In genomic region chr9:23821400-23822181, GRCh38 we compare ENCODE assay signal across 10 cellular contexts. TPM values are rescaled to one million over a fixed set of nuclear protein-coding genes. Genes with fewer than 3 reads are reported as not detected.
DNase-seq lines count a peak whose midpoint lies in the region; ATAC-seq and TF ChIP-seq lines count a peak whose summit lies in the region.
"Had no signal": no experiment of that assay in that cellular context is flagged by ENCODE, and none has a peak within 500 bp of the region (broad histone marks: within the 10 kb centered on the region; RNA-seq: fewer than 3 reads in every experiment).

No MANE protein-coding gene starts in this region.

- TF ChIP-seq CTCF in astrocyte of the cerebellum (IDR thresholded peaks at IDR 0.05; ENCODE audit: low read depth, low read length, missing control alignments), result no peak
- no peak for TF ChIP-seq CTCF in left lung (IDR thresholded peaks at IDR 0.05)
- TF ChIP-seq CTCF in type B pancreatic cell (conservative IDR thresholded peaks at IDR 0.05), result no peak

- H3K36me3 ChIP-seq in left lung, result no peaks in the 10 kb centered on the region
- H3K36me3 ChIP-seq: BLaER1 treated with 17β-estradiol and CSF1 and Interleukin-3, amounts not matched to agents 10 nM and 100 nM had no signal

- DNase-seq in activated CD4-positive, alpha-beta T cell treated with anti-CD3 and anti-CD28 coated beads, Interleukin-2, amount 10 ng/mL, durations not matched to agents 24 days and 14 days, result no peak
- DNase-seq in activated CD4-positive, alpha-beta T cell treated with anti-CD3 and anti-CD28 coated beads for 4 hours, result no peak
- DNase-seq in astrocyte of the cerebellum (ENCODE audit: low read depth), result no peak
- peak in 1 of 2 donors; percentile 75 for DNase-seq in left lung
- DNase-seq in type B pancreatic cell (ENCODE audit: extremely low spot score, unreplicated experiment), result no peak
- no peak for DNase-seq in HUDEP-2 (lab: John Stamatoyannopoulos, UW; ENCODE audit: unreplicated experiment in 76 of 76)

- H3K9me3 ChIP-seq in left lung, result no peaks in the 10 kb centered on the region

- H3K36me3 Mint-ChIP-seq in activated CD4-positive, alpha-beta T cell treated with anti-CD3 and anti-CD28 coated beads, Interleukin-2, amount 10 ng/mL, durations not matched to agents 24 days and 14 days (ENCODE audit: low read depth), result no peaks in the 10 kb centered on the region
- no peaks in the 10 kb centered on the region for H3K36me3 Mint-ChIP-seq in type B pancreatic cell

- peak overlapping the region; percentile 41 for H3K4me3 ChIP-seq in astrocyte of the cerebellum (ENCODE audit: low read depth, low read length)
- peak overlapping the region; percentile 5 to 29 for H3K4me3 ChIP-seq in left lung
- H3K4me3 ChIP-seq: BLaER1 treated with 17β-estradiol and CSF1 and Interleukin-3, amounts not matched to agents 10 nM and 100 nM had no signal

- intact Hi-C loops in activated CD4-positive, alpha-beta T cell treated with anti-CD3 and anti-CD28 coated beads, Interleukin-2, amount 10 ng/mL, durations not matched to agents 24 days and 14 days (cut with micrococcal nuclease), result loop anchor here (5.0 kb wide), 1 partner anchor 1849 kb away; no protein-coding TSS in a partner anchor
- intact Hi-C loops in left lung (cut with DNase I), result no loop called here

- peaks cover 18% of the 10 kb centered on the region for H3K27me3 Mint-ChIP-seq in activated CD4-positive, alpha-beta T cell treated with anti-CD3 and anti-CD28 coated beads, Interleukin-2, amount 10 ng/mL, durations not matched to agents 24 days and 14 days
- peaks cover 44% of the 10 kb centered on the region for H3K27me3 Mint-ChIP-seq in type B pancreatic cell

- peaks cover 4% of the 10 kb centered on the region for H3K9me3 Mint-ChIP-seq in activated CD4-positive, alpha-beta T cell treated with anti-CD3 and anti-CD28 coated beads, Interleukin-2, amount 10 ng/mL, durations not matched to agents 24 days and 14 days
- H3K9me3 Mint-ChIP-seq in type B pancreatic cell, result no peaks in the 10 kb centered on the region

- H3K27ac Mint-ChIP-seq in activated CD4-positive, alpha-beta T cell treated with anti-CD3 and anti-CD28 coated beads, Interleukin-2, amount 10 ng/mL, durations not matched to agents 24 days and 14 days, result peak overlapping the region; percentile 67
- no peak overlapping the region for H3K27ac Mint-ChIP-seq in type B pancreatic cell

- H3K4me1 Mint-ChIP-seq in activated CD4-positive, alpha-beta T cell treated with anti-CD3 and anti-CD28 coated beads, Interleukin-2, amount 10 ng/mL, durations not matched to agents 24 days and 14 days, result no peaks in the 10 kb centered on the region
- H3K4me1 Mint-ChIP-seq in type B pancreatic cell (ENCODE audit: unreplicated experiment), result no peaks in the 10 kb centered on the region

- H3K4me3 Mint-ChIP-seq in activated CD4-positive, alpha-beta T cell treated with anti-CD3 and anti-CD28 coated beads, Interleukin-2, amount 10 ng/mL, durations not matched to agents 24 days and 14 days, result no peak overlapping the region
- H3K4me3 Mint-ChIP-seq in type B pancreatic cell, result peak overlapping the region; percentile 86

- ATAC-seq in left lung (peak; percentile 37), HG03108 (IDR thresholded peaks at IDR 0.05; ENCODE audit: unreplicated experiment) (no peak), GM21515 (IDR thresholded peaks at IDR 0.05; ENCODE audit: unreplicated experiment) (no peak)

- peaks cover 65 to 87% of the 10 kb centered on the region in 2 donors for H3K27me3 ChIP-seq in left lung
- H3K27me3 ChIP-seq: BLaER1 treated with 17β-estradiol and CSF1 and Interleukin-3, amounts not matched to agents 10 nM and 100 nM had no signal

- no peak overlapping the region for H3K27ac ChIP-seq in left lung
- H3K27ac ChIP-seq: BLaER1 treated with 17β-estradiol and CSF1 and Interleukin-3, amounts not matched to agents 10 nM and 100 nM; HL-60 had no signal

- in situ Hi-C loops in astrocyte of the cerebellum (cut with HindIII; ENCODE audit: low sequenced_read_pairs), result no loop called here

- H3K4me1 ChIP-seq in left lung, result peaks cover 0 to 8% of the 10 kb centered on the region in 2 donors
- H3K4me1 ChIP-seq: BLaER1 treated with 17β-estradiol and CSF1 and Interleukin-3, amounts not matched to agents 10 nM and 100 nM had no signal

RNA-seq across cellular contexts. Expression of gene ELAVL2, which starts 4.4 kb away (rescaled TPM):
- total RNA-seq in activated CD4-positive, alpha-beta T cell treated with anti-CD3 and anti-CD28 coated beads, Interleukin-2, amount 10 ng/mL, durations not matched to agents 24 days and 14 days, result not detected in 2 replicates
- under 1 TPM in 1 of 2 donors, not detected in 1; 0.35 TPM for total RNA-seq in left lung
- total RNA-seq in type B pancreatic cell (ENCODE audit: low replicate concordance), result 4.5 and 11.6 TPM in 2 replicates
